8 cellular contexts compared by ENCODE assay signal in the genomic region with DNA sequence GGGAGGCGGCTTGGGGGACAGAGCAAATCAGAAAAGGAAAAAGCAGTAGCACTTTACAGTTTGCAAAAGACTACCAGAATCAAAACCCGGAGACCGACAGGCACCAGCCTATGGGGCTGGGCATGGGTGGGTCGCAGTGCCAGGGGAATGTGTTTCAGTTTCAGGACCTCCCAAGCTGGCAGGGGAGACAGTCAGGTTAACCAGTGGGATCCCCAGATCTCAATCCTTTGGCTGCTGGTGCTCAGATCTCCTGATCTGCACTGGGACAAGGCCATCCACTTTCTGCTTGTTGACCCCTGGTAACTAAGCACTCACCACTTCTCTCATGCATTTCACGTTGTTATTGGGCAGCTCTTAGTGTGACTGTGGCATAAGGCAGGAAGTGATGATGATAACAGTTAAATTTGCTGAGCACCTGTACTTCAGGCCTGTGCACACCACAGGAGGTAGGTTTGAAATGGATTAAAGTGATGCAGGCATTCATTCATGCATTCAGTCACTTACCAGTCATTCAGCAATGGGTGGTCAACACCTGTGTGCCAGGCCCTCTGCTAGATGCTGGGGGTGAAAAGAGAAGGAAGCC. TPM values are rescaled to one million over a fixed set of nuclear protein-coding genes. Genes with fewer than 3 reads are reported as not detected.
DNase-seq lines count a peak whose midpoint lies in the region; ATAC-seq, FAIRE-seq and TF ChIP-seq lines count a peak whose summit lies in the region.

No MANE protein-coding gene starts in this region.

- H4K91ac ChIP-seq in neuronal stem cell (ENCODE audit: low read depth, low read length, poor library complexity), result no peak overlapping the region

- H3K14ac ChIP-seq in neuronal stem cell (ENCODE audit: low read length), result peak overlapping the region; percentile 98

- POLR2A ChIA-PET in SK-N-SH (lab: Yijun Ruan, JAX), result interaction anchor here (0.5 kb wide), 1 partner anchor 70 kb away, joined by 4 read pairs; no protein-coding TSS in a partner anchor

- H3K79me1 ChIP-seq in neuronal stem cell (ENCODE audit: low read depth, low read length), result peaks cover 4% of the 10 kb centered on the region

- no peak for TF ChIP-seq CTCF in SK-N-SH (IDR thresholded peaks at IDR 0.05)
- no peak for TF ChIP-seq CTCF in endodermal cell (conservative IDR thresholded peaks at IDR 0.05)

- H3K36me3 ChIP-seq in BLaER1 treated with 17β-estradiol and CSF1 and Interleukin-3, amounts not matched to agents 10 nM and 100 nM, result peaks cover 0 to 29% (median 7%) of the 10 kb centered on the region in 11 experiments; a peak in 12 of 22 replicates
- H3K36me3 ChIP-seq in HAP-1 (replicated peaks), result no peaks in the 10 kb centered on the region; the same call in 1 of the 2 replicates
- H3K36me3 ChIP-seq in SK-N-SH (replicated peaks in 1 of 2; ENCODE audit: control insufficient read depth in 1 of 2, insufficient read depth in 2 of 2, low read length in 1 of 2), result peaks cover 0 to 11% of the 10 kb centered on the region in 2 experiments
- no peaks in the 10 kb centered on the region for H3K36me3 ChIP-seq in endodermal cell (ENCODE audit: control insufficient read depth, insufficient read depth, low read length)
- H3K36me3 ChIP-seq in neuronal stem cell (replicated peaks in 1 of 2; ENCODE audit: control insufficient read depth in 2 of 2, insufficient read depth in 2 of 2, low read length in 2 of 2), result no peaks in the 10 kb centered on the region

- H2BK15ac ChIP-seq in neuronal stem cell (ENCODE audit: low read length), result peak overlapping the region; percentile 99

- DNase-seq in HAP-1 (ENCODE audit: low spot score in 2 of 2) (no peak), SK-N-SH (no peak), endodermal cell (no peak), neuronal stem cell (ENCODE audit: low spot score) (no peak), GM12892 (ENCODE audit: insufficient read length) (no peak)

- peak overlapping the region; percentile 52 to 99 (median 70) for H3K4me3 ChIP-seq in BLaER1 treated with 17β-estradiol and CSF1 and Interleukin-3, amounts not matched to agents 10 nM and 100 nM
- H3K4me3 ChIP-seq in HAP-1 (peak overlapping the region; percentile 41), SK-N-SH (ENCODE audit: low read depth in 2 of 2, low read length in 1 of 2) (peak overlapping the region; percentile 49 to 61; a peak in 3 of 4 replicates), endodermal cell (ENCODE audit: low read length) (peak overlapping the region; percentile 77), neuronal stem cell (ENCODE audit: low read length in 2 of 2) (peak overlapping the region; percentile 60 to 78)

- H3K18ac ChIP-seq in neuronal stem cell (ENCODE audit: low read length), result peak overlapping the region; percentile 97

- no peak overlapping the region for H2AFZ ChIP-seq in SK-N-SH (ENCODE audit: low read depth)
- H2AFZ ChIP-seq in neuronal stem cell (ENCODE audit: low read length), result peak overlapping the region; percentile 94

- H3K4me3 Mint-ChIP-seq in endodermal cell, result peak overlapping the region; percentile 59

- peak overlapping the region; percentile 63 to 96 (median 91) for H3K27ac ChIP-seq in BLaER1 treated with 17β-estradiol and CSF1 and Interleukin-3, amounts not matched to agents 10 nM and 100 nM
- H3K27ac ChIP-seq in SK-N-SH (ENCODE audit: low read depth in 2 of 2, low read length in 1 of 2), result peak overlapping the region; percentile 83 to 86
- peak overlapping the region; percentile 96 for H3K27ac ChIP-seq in endodermal cell (ENCODE audit: low read depth, low read length)
- H3K27ac ChIP-seq in neuronal stem cell (replicated peaks; ENCODE audit: low read length), result no peak overlapping the region

- H2BK120ac ChIP-seq in neuronal stem cell (ENCODE audit: low read depth, low read length), result peak overlapping the region; percentile 75

- peak overlapping the region; percentile 72 for H3K4ac ChIP-seq in neuronal stem cell (ENCODE audit: low read length)

- H4K8ac ChIP-seq in neuronal stem cell (ENCODE audit: low read depth, low read length), result no peak overlapping the region

- H3F3A ChIP-seq in SK-N-SH (replicated peaks; ENCODE audit: insufficient read depth), result peaks cover 15% of the 10 kb centered on the region

- 47% methylated on average over 5 of the region's 5 CpGs for WGBS in SK-N-SH (ENCODE audit: low lambda C conversion rate)
- 66 to 69% methylated on average over 4 to 5 of the region's 5 CpGs for WGBS in endodermal cell (ENCODE audit: insufficient coverage in 1 of 2, insufficient read length in 1 of 2), 2 experiments
- no CpG with 5 or more reads among the region's 5 CpGs for WGBS in neuronal stem cell (ENCODE audit: extremely low coverage in 2 of 2, insufficient read length in 2 of 2, insufficient replicate concordance in 1 of 2), 2 donors

- H3K27me3 ChIP-seq in BLaER1 treated with 17β-estradiol and CSF1 and Interleukin-3, amounts not matched to agents 10 nM and 100 nM, result no peaks in the 10 kb centered on the region; a peak in 1 of 22 replicates
- no peaks in the 10 kb centered on the region for H3K27me3 ChIP-seq in HAP-1 (ENCODE audit: low read depth)
- no peaks in the 10 kb centered on the region for H3K27me3 ChIP-seq in SK-N-SH (ENCODE audit: insufficient read depth)
- H3K27me3 ChIP-seq in endodermal cell (ENCODE audit: control insufficient read depth, insufficient read depth, low read length, poor library complexity, severe bottlenecking), result peaks cover 8% of the 10 kb centered on the region
- peaks cover 0 to 9% (median 0%) of the 10 kb centered on the region in 3 experiments for H3K27me3 ChIP-seq in neuronal stem cell (ENCODE audit: control insufficient read depth in 3 of 3, insufficient read depth in 3 of 3, low read depth in 1 of 3, low read length in 3 of 3)

- in situ Hi-C loops in HAP-1 (cut with MboI; ENCODE audit: low sequenced_read_pairs), result no loop called here

- no peaks in the 10 kb centered on the region for H3K9me3 ChIP-seq in BLaER1 treated with 17β-estradiol and CSF1 and Interleukin-3, amounts not matched to agents 10 nM and 100 nM (replicated peaks in 1 of 11)
- H3K9me3 ChIP-seq in HAP-1 (no peaks in the 10 kb centered on the region), SK-N-SH (no peaks in the 10 kb centered on the region), endodermal cell (ENCODE audit: control insufficient read depth, low read length) (no peaks in the 10 kb centered on the region), neuronal stem cell (replicated peaks in 1 of 2; ENCODE audit: control insufficient read depth in 2 of 2, insufficient read depth in 1 of 2, low read depth in 1 of 2, low read length in 2 of 2) (no peaks in the 10 kb centered on the region)

- TF ChIP-seq POLR2A in GM12892 (IDR thresholded peaks at IDR 0.05; ENCODE audit: low read depth, low read length) (no peak), GM18505 (IDR thresholded peaks at IDR 0.05; ENCODE audit: borderline replicate concordance, extremely low read depth, insufficient read depth, insufficient read length) (no peak)

- H3K23ac ChIP-seq in neuronal stem cell (ENCODE audit: low read depth, low read length, poor library complexity), result peak overlapping the region; percentile 73

- TF ChIP-seq RAD21 in SK-N-SH (IDR thresholded peaks at IDR 0.05; ENCODE audit: low read length), result no peak

- peaks cover 43 to 82% (median 75%) of the 10 kb centered on the region in 10 experiments for H3K4me1 ChIP-seq in BLaER1 treated with 17β-estradiol and CSF1 and Interleukin-3, amounts not matched to agents 10 nM and 100 nM
- H3K4me1 ChIP-seq in HAP-1 (peaks cover 10% of the 10 kb centered on the region), SK-N-SH (ENCODE audit: control insufficient read depth in 1 of 2, insufficient read depth in 2 of 2, low read depth in 1 of 2, low read length in 1 of 2) (peaks cover 27 to 40% of the 10 kb centered on the region in 2 experiments), endodermal cell (ENCODE audit: control insufficient read depth, insufficient read depth, low read length) (peaks cover 13% of the 10 kb centered on the region), neuronal stem cell (ENCODE audit: control insufficient read depth in 2 of 2, insufficient read depth in 1 of 2, low read depth in 1 of 2, low read length in 2 of 2) (peaks cover 21 to 22% of the 10 kb centered on the region in 2 donors)

- peak overlapping the region; percentile 80 for H2BK5ac ChIP-seq in neuronal stem cell (ENCODE audit: low read length)

- peak overlapping the region; percentile 82 for H3K27ac Mint-ChIP-seq in endodermal cell

- H2BK12ac ChIP-seq in neuronal stem cell (ENCODE audit: low read length), result peak overlapping the region; percentile 93

- peaks cover 8% of the 10 kb centered on the region for H3K27me3 Mint-ChIP-seq in endodermal cell (ENCODE audit: insufficient read depth)

- peak overlapping the region; percentile 82 to 99 (median 92) for H3K4me2 ChIP-seq in BLaER1 treated with 17β-estradiol and CSF1 and Interleukin-3, amounts not matched to agents 10 nM and 100 nM
- H3K4me2 ChIP-seq in SK-N-SH (peak overlapping the region; percentile 91), neuronal stem cell (ENCODE audit: insufficient read depth, low read length, poor library complexity, severe bottlenecking) (peak overlapping the region; percentile 83)

- no peak for ATAC-seq in HG02623 (IDR thresholded peaks at IDR 0.05; ENCODE audit: unreplicated experiment)
- no peak for ATAC-seq in GM18505 (IDR thresholded peaks at IDR 0.05; ENCODE audit: unreplicated experiment)

- H3K9me3 Mint-ChIP-seq in endodermal cell, result no peaks in the 10 kb centered on the region

- peaks cover 22% of the 10 kb centered on the region for H3K4me1 Mint-ChIP-seq in endodermal cell

- TF ChIP-seq EP300 in SK-N-SH (IDR thresholded peaks at IDR 0.05; ENCODE audit: borderline replicate concordance in 1 of 2, low read depth in 1 of 2, low read length in 1 of 2), result no peak

- peak overlapping the region; percentile 99 for H2AK5ac ChIP-seq in neuronal stem cell (ENCODE audit: low read depth, low read length)

- H3K79me2 ChIP-seq in SK-N-SH (ENCODE audit: insufficient read depth), result peaks cover 49% of the 10 kb centered on the region

- FAIRE-seq in GM12892 (lab: Jason Lieb, UNC), result no peak

- H3K36me3 Mint-ChIP-seq in endodermal cell (ENCODE audit: low read depth), result peaks cover 4% of the 10 kb centered on the region

- H3K9ac ChIP-seq in BLaER1 treated with 17β-estradiol and CSF1 and Interleukin-3, amounts not matched to agents 10 nM and 100 nM, result peak overlapping the region; percentile 81 to 94 (median 92)
- H3K9ac ChIP-seq in SK-N-SH (peak overlapping the region; percentile 93), endodermal cell (ENCODE audit: extremely low read depth, low read length, poor library complexity, severe bottlenecking) (peak overlapping the region; percentile 68), neuronal stem cell (ENCODE audit: low read depth, low read length, poor library complexity) (peak overlapping the region; percentile 80)

- H3K9me2 ChIP-seq in SK-N-SH, result no peaks in the 10 kb centered on the region

- CTCF ChIA-PET in SK-N-SH (lab: Yijun Ruan, JAX), result interaction anchor here (1.0 to 2.0 kb wide), 5 partner anchors 9 to 165 kb away, joined by 3 to 9 read pairs (median 4); no protein-coding TSS in a partner anchor

- H4K20me1 ChIP-seq in BLaER1 treated with 17β-estradiol and CSF1 and Interleukin-3, amounts not matched to agents 10 nM and 100 nM, result peaks cover 5 to 32% (median 19%) of the 10 kb centered on the region in 11 experiments; a peak in 18 of 22 replicates
- H4K20me1 ChIP-seq in SK-N-SH (ENCODE audit: insufficient read depth), result peaks cover 18% of the 10 kb centered on the region; the same call in 1 of the 2 replicates

RNA-seq across cellular contexts. Expression of a gene that starts 42.2 kb away (rescaled TPM):
- polyA plus RNA-seq in SK-N-SH (2012; rRNA removed), result 33.0 and 44.3 TPM in 2 replicates
- polyA plus RNA-seq in SK-N-SH (2012; cell fraction: cytosol; rRNA removed), result 39.2 and 49.4 TPM in 2 replicates
- 61.1 and 68.8 TPM in 2 replicates for polyA plus RNA-seq in SK-N-SH (2012; cell fraction: nucleus; rRNA removed)
- 10 to 100 TPM; 27.8 to 46.8 TPM for total RNA-seq in endodermal cell
- 36.9 TPM for polyA plus RNA-seq in endodermal cell (2013, experiment 1 of 2)
- polyA plus RNA-seq in endodermal cell (2013, experiment 2 of 2), result 33.8 TPM
- polyA plus RNA-seq in neuronal stem cell (2013, experiment 1 of 2), result 33.7 TPM
- 32.9 TPM for polyA plus RNA-seq in neuronal stem cell (2013, experiment 2 of 2)
- polyA plus RNA-seq in GM12892 (2012; ENCODE audit: missing spikeins), result 1.8 TPM
